ENCODE assay signal across 22 cellular contexts in the genomic region with DNA sequence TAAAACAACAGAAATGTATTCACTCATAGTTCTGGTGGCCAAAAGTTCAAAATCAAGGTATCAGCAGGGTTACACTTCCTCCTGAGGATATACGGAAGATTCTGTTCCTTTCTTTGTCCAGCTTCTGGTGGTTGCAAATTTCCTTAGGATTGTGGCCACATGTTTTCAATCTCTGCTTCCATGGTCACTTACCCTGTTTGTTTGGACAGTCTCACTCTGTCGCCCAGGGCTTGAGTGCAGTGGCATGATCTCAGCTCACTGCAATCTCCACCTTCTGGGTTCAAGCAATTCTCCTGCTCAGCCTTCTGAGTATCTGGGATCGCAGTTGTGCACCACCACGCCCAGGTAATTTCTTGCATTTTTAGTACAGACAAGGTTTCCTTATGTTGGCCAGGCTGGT.
"Had no signal": no experiment of that assay in that cellular context is flagged by ENCODE, and none has a peak within 500 bp of the region (broad histone marks: within the 10 kb centered on the region; RNA-seq: fewer than 3 reads in every experiment).

No MANE protein-coding gene starts in this region.

- H3K36me3 Mint-ChIP-seq: activated CD8-positive, alpha-beta memory T cell treated with anti-CD3 and anti-CD28 coated beads, Interleukin-2, amount 10 ng/mL, durations not matched to agents 7 days and 5 days; activated naive CD8-positive, alpha-beta T cell; brain; memory B cell; naive thymus-derived CD8-positive, alpha-beta T cell had no signal

- H3K4me1 Mint-ChIP-seq: activated CD4-positive, alpha-beta T cell treated with anti-CD3 and anti-CD28 coated beads for 36 hours; activated CD8-positive, alpha-beta memory T cell treated with anti-CD3 and anti-CD28 coated beads, Interleukin-2, amount 10 ng/mL, durations not matched to agents 7 days and 5 days; brain; memory B cell; naive thymus-derived CD8-positive, alpha-beta T cell had no signal

- ATAC-seq: activated CD4-positive, alpha-beta T cell treated with anti-CD3 and anti-CD28 coated beads for 36 hours; activated CD8-positive, alpha-beta memory T cell treated with anti-CD3 and anti-CD28 coated beads, Interleukin-2, amount 10 ng/mL, durations not matched to agents 7 days and 5 days; activated CD8-positive, alpha-beta T cell treated with anti-CD3 and anti-CD28 coated beads, Interleukin-2, amount 10 ng/mL, durations not matched to agents 7 days and 5 days; effector memory CD8-positive, alpha-beta T cell; esophagus mucosa; foreskin keratinocyte; left lobe of liver; naive thymus-derived CD8-positive, alpha-beta T cell; right cardiac atrium had no signal

- DNase-seq: activated CD4-positive, alpha-beta T cell treated with anti-CD3 and anti-CD28 coated beads for 36 hours; activated CD4-positive, CD25-positive, alpha-beta regulatory T cell; activated CD8-positive, alpha-beta memory T cell treated with anti-CD3 and anti-CD28 coated beads, Interleukin-2, amount 10 ng/mL, durations not matched to agents 7 days and 5 days; activated CD8-positive, alpha-beta T cell treated with anti-CD3 and anti-CD28 coated beads, Interleukin-2, amount 10 ng/mL, durations not matched to agents 7 days and 5 days; activated effector memory CD4-positive, alpha-beta T cell treated with Interleukin-2 at 50 U/mL for 16 hours; activated naive CD4-positive, alpha-beta T cell treated with Interleukin-2 at 50 U/mL for 16 hours; aorta; effector memory CD8-positive, alpha-beta T cell; foreskin keratinocyte; midbrain; naive thymus-derived CD8-positive, alpha-beta T cell; right cardiac atrium; stimulated activated CD4-positive, alpha-beta T cell treated with anti-CD3 and anti-CD28 coated beads, Interleukin-15, amount 100 ng/mL, for 24 hours; stimulated activated CD4-positive, alpha-beta T cell treated with anti-CD3 and anti-CD28 coated beads, Interleukin-2, amount 100 ng/mL, for 24 hours; stimulated activated naive CD4-positive, alpha-beta T cell; T-helper 1 cell; tibial artery had no signal

- H3K27ac Mint-ChIP-seq: activated CD4-positive, alpha-beta T cell treated with anti-CD3 and anti-CD28 coated beads for 36 hours; activated CD8-positive, alpha-beta memory T cell treated with anti-CD3 and anti-CD28 coated beads, Interleukin-2, amount 10 ng/mL, durations not matched to agents 7 days and 5 days; activated CD8-positive, alpha-beta T cell treated with anti-CD3 and anti-CD28 coated beads, Interleukin-2, amount 10 ng/mL, durations not matched to agents 7 days and 5 days; activated naive CD8-positive, alpha-beta T cell; brain; effector memory CD8-positive, alpha-beta T cell; memory B cell; naive thymus-derived CD8-positive, alpha-beta T cell had no signal

- H3K4me3 Mint-ChIP-seq: activated CD4-positive, alpha-beta T cell treated with anti-CD3 and anti-CD28 coated beads for 36 hours; activated CD8-positive, alpha-beta memory T cell treated with anti-CD3 and anti-CD28 coated beads, Interleukin-2, amount 10 ng/mL, durations not matched to agents 7 days and 5 days; activated CD8-positive, alpha-beta T cell treated with anti-CD3 and anti-CD28 coated beads, Interleukin-2, amount 10 ng/mL, durations not matched to agents 7 days and 5 days; activated naive CD8-positive, alpha-beta T cell; brain; effector memory CD8-positive, alpha-beta T cell; memory B cell; naive thymus-derived CD8-positive, alpha-beta T cell had no signal

- H3K27me3 Mint-ChIP-seq: activated CD4-positive, alpha-beta T cell treated with anti-CD3 and anti-CD28 coated beads for 36 hours; activated CD8-positive, alpha-beta memory T cell treated with anti-CD3 and anti-CD28 coated beads, Interleukin-2, amount 10 ng/mL, durations not matched to agents 7 days and 5 days; activated naive CD8-positive, alpha-beta T cell; brain; effector memory CD8-positive, alpha-beta T cell; memory B cell; naive thymus-derived CD8-positive, alpha-beta T cell had no signal
